9 cellular contexts compared by ENCODE assay signal in the genomic region with DNA sequence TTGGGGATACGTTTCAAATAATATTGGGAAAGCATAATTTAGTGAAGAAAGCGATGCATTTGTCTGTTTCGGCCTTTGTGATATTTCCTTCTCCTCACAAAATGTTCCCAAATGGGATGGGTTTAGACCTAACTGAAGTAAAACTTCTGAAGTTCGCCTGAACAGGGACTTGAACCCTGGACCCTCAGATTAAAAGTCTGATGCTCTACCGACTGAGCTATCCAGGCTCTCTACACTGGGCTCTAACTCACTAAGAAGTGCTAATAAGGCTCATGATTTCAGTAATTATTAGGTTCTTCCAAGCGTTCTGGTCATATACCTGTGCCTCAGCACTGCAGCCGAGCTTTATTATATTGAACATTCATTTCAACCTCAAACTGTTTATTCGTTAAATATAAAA.
A peak's percentile ranks its signal among the peaks of the same experiment; 100 is the strongest.
DNase-seq lines count a peak whose midpoint lies in the region; TF ChIP-seq lines count a peak whose summit lies in the region.
"Had no signal": no experiment of that assay in that cellular context is flagged by ENCODE, and none has a peak within 500 bp of the region (broad histone marks: within the 10 kb centered on the region; RNA-seq: fewer than 3 reads in every experiment).

No MANE protein-coding gene starts in this region.

- CTCF ChIA-PET in RWPE1 (lab: Yijun Ruan, JAX) = interaction anchor here (1.0 kb wide), 1 partner anchor 18 kb away, joined by 5 read pairs; no protein-coding TSS in a partner anchor

- no peaks in the 10 kb centered on the region for H3K36me3 ChIP-seq in vagina

- TF ChIP-seq POLR2A in vagina (IDR thresholded peaks at IDR 0.05) = no peak

- intact Hi-C loops in vagina (cut with DNase I) = no loop called here

- H3K27me3 ChIP-seq in HL-60 (ENCODE audit: insufficient read depth, poor library complexity, severe bottlenecking) (no peaks in the 10 kb centered on the region), vagina (no peaks in the 10 kb centered on the region)

- H3K9me3 ChIP-seq in iPS-18c (ENCODE audit: control insufficient read depth, insufficient read depth, low read length) (no peaks in the 10 kb centered on the region), vagina (no peaks in the 10 kb centered on the region)

- DNase-seq in DMS 273 treated with DMSO at 0.1 percent for 48 hours (lab: John Stamatoyannopoulos, UW) (peak; percentile 50), HL-60 (ENCODE audit: low read depth in 1 of 2, low spot score in 1 of 2) (peak in 1 of 2 experiments; percentile 9), RWPE1 (ENCODE audit: low spot score) (peak; percentile 29), vagina (ENCODE audit: extremely low spot score in 2 of 2) (no peak), NCI-H2107 (lab: John Stamatoyannopoulos, UW) (no peak), anterior cingulate cortex (lab: John Stamatoyannopoulos, UW) (no peak), GM19240 (ENCODE audit: insufficient read length, low spot score) (no peak)
- DNase-seq: activated B cell treated with CpG ODN at 0.5 μM for 24 hours had no signal

- H3K4me3 ChIP-seq in HL-60 (replicated peaks; ENCODE audit: insufficient read depth, low read length) (peak overlapping the region; percentile 28), iPS-18c (ENCODE audit: insufficient read depth, low read depth, low read length) (peak overlapping the region; percentile 44; the same call in 1 of the 2 replicates), vagina (no peak overlapping the region)

- POLR2A ChIA-PET in RWPE1 (lab: Yijun Ruan, JAX; ENCODE audit: low non-redundant PET) = no interaction called here

- no peak overlapping the region for H3K27ac ChIP-seq in HL-60 (replicated peaks)
- no peak overlapping the region for H3K27ac ChIP-seq in RWPE1
- no peak overlapping the region for H3K27ac ChIP-seq in vagina

- no peaks in the 10 kb centered on the region for H3K4me1 ChIP-seq in vagina

- no peak for TF ChIP-seq CTCF in HL-60 (IDR thresholded peaks at IDR 0.05; ENCODE audit: insufficient read depth, low read length)
- no peak for TF ChIP-seq CTCF in RWPE1 (conservative IDR thresholded peaks at IDR 0.05; ENCODE audit: low read depth)
- TF ChIP-seq CTCF in vagina (IDR thresholded peaks at IDR 0.05) = no peak

Comparison
In these comparisons a context has a peak if more than half of its experiments do, and no peak if none do; other contexts are left out.
1. DNase-seq: peak in DMS 273 treated with DMSO at 0.1 percent for 48 hours (single experiment) and RWPE1 (single experiment); none in vagina (0 of 2), NCI-H2107 (single experiment), anterior cingulate cortex (0 of 58) and GM19240 (single experiment).
2. H3K4me3 ChIP-seq: peak in HL-60 (single experiment) and iPS-18c (single experiment); none in vagina (0 of 2).